ENCODE assay signal across 30 cellular contexts in genomic region chr2:205013586-205013985, GRCh38.
"Had no signal": no experiment of that assay in that cellular context is flagged by ENCODE, and none has a peak within 500 bp of the region (broad histone marks: within the 10 kb centered on the region; RNA-seq: fewer than 3 reads in every experiment).

No MANE protein-coding gene starts in this region.

- H3K27me3 ChIP-seq: adrenal gland, ascending aorta, body of pancreas, brain microvascular endothelial cell, breast epithelium, cardiac muscle cell had no signal

- H3K9me3 ChIP-seq: adrenal gland, ascending aorta, body of pancreas, breast epithelium had no signal

- FAIRE-seq: astrocyte, bronchial epithelial cell had no signal

- H3K27ac ChIP-seq: ascending aorta, body of pancreas, brain microvascular endothelial cell, breast epithelium, cardiac muscle cell had no signal

- H3K36me3 ChIP-seq: adrenal gland, ascending aorta, brain microvascular endothelial cell, breast epithelium, cardiac muscle cell had no signal

- ATAC-seq: activated naive CD4-positive, alpha-beta T cell treated with anti-CD3 and anti-CD28 coated beads, Interleukin-2, amount 50 U/mL, for 72 hours; activated naive CD8-positive, alpha-beta T cell treated with anti-CD3 and anti-CD28 coated beads, Interleukin-2, amount 50 U/mL, for 24 hours; activated T-cell treated with anti-CD3 and anti-CD28 coated beads, Interleukin-2, amount 50 U/mL, for 4 hours; activated T-cell treated with anti-CD3 and anti-CD28 coated beads, Interleukin-2, amount 50 U/mL, for 72 hours; activated T-helper 17 cell treated with anti-CD3 and anti-CD28 coated beads, Interleukin-2, amount 50 U/mL, for 72 hours; body of pancreas had no signal

- H3K4me3 ChIP-seq: ascending aorta, body of pancreas, breast epithelium, cardiac muscle cell had no signal

- DNase-seq: activated effector memory CD4-positive, alpha-beta T cell treated with anti-CD3 and anti-CD28 coated beads, Interleukin-2, amount 50 U/mL, for 16 hours; activated effector memory CD4-positive, alpha-beta T cell treated with Interleukin-2 at 50 U/mL for 16 hours; activated gamma-delta T cell; activated gamma-delta T cell treated with Interleukin-2 at 50 U/mL for 16 hours; activated naive CD4-positive, alpha-beta T cell; activated naive CD4-positive, alpha-beta T cell treated with anti-CD3 and anti-CD28 coated beads for 36 hours; activated naive CD4-positive, alpha-beta T cell treated with anti-CD3 and anti-CD28 coated beads, Interleukin-2, amount 10 ng/mL, durations not matched to agents 7 days and 5 days; activated naive CD4-positive, alpha-beta T cell treated with anti-CD3 and anti-CD28 coated beads, Interleukin-2, amount 50 U/mL, for 16 hours; activated naive CD4-positive, alpha-beta T cell treated with Interleukin-2 at 50 U/mL for 16 hours; activated naive CD8-positive, alpha-beta T cell treated with anti-CD3 and anti-CD28 coated beads for 36 hours; activated naive CD8-positive, alpha-beta T cell treated with anti-CD3 and anti-CD28 coated beads, Interleukin-2, amount 10 ng/mL, durations not matched to agents 7 days and 5 days; activated naive CD8-positive, alpha-beta T cell treated with anti-CD3 and anti-CD28 coated beads, Interleukin-2, amount 50 U/mL, for 24 hours; activated T-cell treated with anti-CD3 and anti-CD28 coated beads, Interleukin-2, amount 50 U/mL, for 24 hours; activated T-cell treated with anti-CD3 and anti-CD28 coated beads, Interleukin-2, amount 50 U/mL, for 4 hours; activated T-cell treated with anti-CD3 and anti-CD28 coated beads, Interleukin-2, amount 50 U/mL, for 48 hours; activated T-cell treated with anti-CD3 and anti-CD28 coated beads, Interleukin-2, amount 50 U/mL, for 72 hours; amniotic stem cell; aorta; body of pancreas; brain microvascular endothelial cell; central memory CD4-positive, alpha-beta T cell; cerebellar nuclear complex had no signal

- H3K4me1 ChIP-seq: ascending aorta, body of pancreas, breast epithelium had no signal
